In the genomic region with DNA sequence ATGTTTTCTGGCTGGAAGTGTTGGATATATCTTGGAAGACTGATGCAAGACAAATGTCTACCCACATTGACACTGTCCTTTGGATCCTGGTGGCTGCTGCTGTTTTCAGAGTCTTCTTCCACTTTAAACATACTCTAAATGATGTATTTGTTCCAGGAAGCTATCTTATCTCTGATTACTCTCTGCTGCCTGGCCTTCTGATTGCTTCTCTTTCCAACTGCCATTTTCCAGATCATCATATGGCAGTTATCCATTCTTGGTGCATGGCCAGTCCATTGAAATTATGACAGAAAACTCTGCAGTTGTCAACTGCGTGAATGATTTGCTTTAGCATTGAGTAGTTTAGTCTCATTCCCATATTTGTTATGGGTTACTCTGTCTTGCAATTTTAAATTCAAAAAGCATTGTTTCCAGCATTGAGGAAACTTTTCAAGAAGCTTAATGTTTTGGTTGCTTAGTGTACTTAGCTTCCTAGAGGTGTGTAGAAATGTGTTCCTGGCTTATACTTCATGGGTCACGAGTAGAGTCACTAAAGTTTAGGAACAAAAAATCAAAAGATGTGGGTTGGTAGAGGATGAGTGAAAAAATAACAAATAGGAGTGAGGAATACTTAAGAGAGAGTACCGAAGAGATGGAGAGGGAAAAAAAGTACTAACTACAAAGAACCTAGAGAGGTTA, we compare ENCODE assay signal across 29 cellular contexts.
"Had no signal": no experiment of that assay in that cellular context is flagged by ENCODE, and none has a peak within 500 bp of the region (broad histone marks: within the 10 kb centered on the region; RNA-seq: fewer than 3 reads in every experiment).

No MANE protein-coding gene starts in this region.

- H3K36me3 ChIP-seq: brain microvascular endothelial cell, esophagus muscularis mucosa, gastrocnemius medialis, heart left ventricle had no signal

- H3K4me3 ChIP-seq: esophagus muscularis mucosa, gastrocnemius medialis, heart left ventricle had no signal

- DNase-seq: activated CD4-positive, alpha-beta T cell treated with anti-CD3 and anti-CD28 coated beads for 1 hour; activated CD4-positive, alpha-beta T cell treated with anti-CD3 and anti-CD28 coated beads for 4 hours; activated CD4-positive, alpha-beta T cell treated with anti-CD3 and anti-CD28 coated beads, Interleukin-2, amount 10 ng/mL, durations not matched to agents 7 days and 5 days; activated CD4-positive, alpha-beta T cell treated with anti-CD3 and anti-CD28 coated beads, Interleukin-2, amount 50 U/mL, for 4 hours; activated CD4-positive, CD25-positive, alpha-beta regulatory T cell; activated CD8-positive, alpha-beta memory T cell treated with anti-CD3 and anti-CD28 coated beads for 24 hours; activated CD8-positive, alpha-beta T cell treated with anti-CD3 and anti-CD28 coated beads for 36 hours; activated effector memory CD4-positive, alpha-beta T cell treated with Interleukin-2 at 50 U/mL for 16 hours; activated gamma-delta T cell treated with Interleukin-2 at 50 U/mL for 16 hours; activated naive CD4-positive, alpha-beta T cell treated with anti-CD3 and anti-CD28 coated beads, Interleukin-2, amount 50 U/mL, for 16 hours; activated naive CD4-positive, alpha-beta T cell treated with Interleukin-2 at 50 U/mL for 16 hours; activated T-cell treated with anti-CD3 and anti-CD28 coated beads, Interleukin-2, amount 50 U/mL, for 4 hours; amniotic stem cell; anterior cingulate cortex; brain microvascular endothelial cell; cortex of kidney; dermis blood vessel endothelial cell; effector CD4-positive, alpha-beta T cell; effector memory CD8-positive, alpha-beta T cell; erythroblast; foreskin keratinocyte; gastrocnemius medialis; glutamatergic neuron; heart left ventricle; T-helper 1 cell; T-helper 17 cell; T1000 had no signal

- H3K27me3 ChIP-seq: brain microvascular endothelial cell, esophagus muscularis mucosa, foreskin keratinocyte, gastrocnemius medialis had no signal

- H3K27ac ChIP-seq: brain microvascular endothelial cell, esophagus muscularis mucosa, foreskin keratinocyte, gastrocnemius medialis, heart left ventricle had no signal

- H3K9me3 ChIP-seq: esophagus muscularis mucosa, gastrocnemius medialis, heart left ventricle had no signal

- H3K4me1 ChIP-seq: esophagus muscularis mucosa, foreskin keratinocyte, gastrocnemius medialis, heart left ventricle had no signal

- ATAC-seq: activated CD8-positive, alpha-beta T cell treated with anti-CD3 and anti-CD28 coated beads for 36 hours; activated T-cell treated with anti-CD3 and anti-CD28 coated beads, Interleukin-2, amount 50 U/mL, for 4 hours; activated T-helper 17 cell treated with anti-CD3 and anti-CD28 coated beads, Interleukin-2, amount 50 U/mL, for 72 hours; effector memory CD8-positive, alpha-beta T cell; foreskin keratinocyte; gastrocnemius medialis; heart left ventricle; T-helper 17 cell had no signal
